In the genomic region with DNA sequence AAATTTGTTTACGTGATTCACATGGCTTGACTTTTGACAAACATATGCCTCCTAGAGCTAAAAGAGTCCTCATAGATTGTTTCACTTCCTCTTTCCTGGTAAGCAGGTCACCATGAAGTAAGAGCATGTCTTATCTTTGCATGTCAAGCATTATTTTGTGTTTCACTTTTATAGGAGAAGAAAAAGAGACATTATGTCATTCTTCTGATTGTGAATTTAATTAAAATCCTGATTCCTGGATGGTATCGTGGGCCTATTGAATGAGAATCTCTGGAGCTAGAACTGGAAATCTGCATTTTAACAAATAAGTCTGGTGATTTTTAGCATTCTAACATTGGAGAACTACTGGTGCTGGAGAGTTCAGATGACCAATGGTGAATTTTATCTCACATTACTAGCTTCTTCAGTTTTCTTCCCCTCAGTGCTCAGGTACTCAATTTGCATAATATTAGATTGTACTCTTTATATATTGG, we compare ENCODE assay signal across 9 cellular contexts.
A peak's percentile ranks its signal among the peaks of the same experiment; 100 is the strongest.
DNase-seq lines count a peak whose midpoint lies in the region; ATAC-seq, FAIRE-seq and TF ChIP-seq lines count a peak whose summit lies in the region.
"Had no signal": no experiment of that assay in that cellular context is flagged by ENCODE, and none has a peak within 500 bp of the region (broad histone marks: within the 10 kb centered on the region; RNA-seq: fewer than 3 reads in every experiment).

No MANE protein-coding gene starts in this region.

- H3K79me2 ChIP-seq in HepG2 (ENCODE audit: insufficient read depth, low read length), result no peaks in the 10 kb centered on the region
- H3K79me2 ChIP-seq in OCI-LY1 (ENCODE audit: insufficient read depth, low read length), result no peaks in the 10 kb centered on the region
- H3K79me2 ChIP-seq in H9 (ENCODE audit: insufficient read depth, low read length), result no peaks in the 10 kb centered on the region

- peak overlapping the region; percentile 87 to 90 for H3K4me3 Mint-ChIP-seq in stimulated activated naive B cell treated with anti-CD40 and anti-IgM and Interleukin-4, amounts not matched to agents 10 μg/mL and 1 μg/mL and 100 μg/mL, for 72 hours
- H3K4me3 Mint-ChIP-seq in H9, result no peak overlapping the region
- H3K4me3 Mint-ChIP-seq: activated naive CD4-positive, alpha-beta T cell treated with anti-CD3 and anti-CD28 coated beads for 36 hours had no signal

- H3K4ac ChIP-seq in H9 (ENCODE audit: low read depth, low read length), result no peak overlapping the region

- no peak overlapping the region for H2BK20ac ChIP-seq in H9 (ENCODE audit: low read depth, low read length, poor library complexity, severe bottlenecking)

- TF ChIP-seq CTCF in right lobe of liver (IDR thresholded peaks at IDR 0.05) (no peak), HepG2 (CRISPR knock-in tag; IDR thresholded peaks at IDR 0.05) (no peak), OCI-LY1 (IDR thresholded peaks at IDR 0.05; ENCODE audit: low read length) (no peak), H9 (conservative IDR thresholded peaks at IDR 0.05) (no peak)

- no peaks in the 10 kb centered on the region for H3K9me2 ChIP-seq in OCI-LY1 (ENCODE audit: low read depth, low read length)

- peaks cover 4 to 5% of the 10 kb centered on the region in 2 donors for H3K36me3 Mint-ChIP-seq in stimulated activated naive B cell treated with anti-CD40 and anti-IgM and Interleukin-4, amounts not matched to agents 10 μg/mL and 1 μg/mL and 100 μg/mL, for 72 hours
- H3K36me3 Mint-ChIP-seq in H9 (ENCODE audit: insufficient read depth in 1 of 3, low read depth in 3 of 3), result no peaks in the 10 kb centered on the region

- H4K20me1 ChIP-seq in HepG2 (ENCODE audit: insufficient read depth, low read length), result no peaks in the 10 kb centered on the region
- no peaks in the 10 kb centered on the region for H4K20me1 ChIP-seq in OCI-LY1 (ENCODE audit: insufficient read depth, low read length)
- no peaks in the 10 kb centered on the region for H4K20me1 ChIP-seq in H9 (ENCODE audit: control insufficient read depth, insufficient read depth, insufficient read length)

- no peak overlapping the region for H4K5ac ChIP-seq in H9 (ENCODE audit: insufficient read length, low read depth, low read length)

- no peaks in the 10 kb centered on the region for H3K27me3 Mint-ChIP-seq in stimulated activated naive B cell treated with anti-CD40 and anti-IgM and Interleukin-4, amounts not matched to agents 10 μg/mL and 1 μg/mL and 100 μg/mL, for 72 hours
- H3K27me3 Mint-ChIP-seq in H9 (ENCODE audit: low read depth), result no peaks in the 10 kb centered on the region

- no peak overlapping the region for H3K18ac ChIP-seq in H9 (ENCODE audit: insufficient read length, low read depth, low read length)

- H4K8ac ChIP-seq in H9 (replicated peaks; ENCODE audit: insufficient read length, low read depth, low read length), result no peak overlapping the region

- TF ChIP-seq POLR2A in right lobe of liver (IDR thresholded peaks at IDR 0.05) (no peak), HepG2 (IDR thresholded peaks at IDR 0.05; ENCODE audit: insufficient read depth in 1 of 2, low read depth in 2 of 2, low read length in 2 of 2) (no peak)

- no peak overlapping the region for H2BK5ac ChIP-seq in H9 (ENCODE audit: insufficient read length, low read length)

- H2BK15ac ChIP-seq in H9 (ENCODE audit: low read depth, low read length), result no peak overlapping the region

- no peak overlapping the region for H4K91ac ChIP-seq in H9 (ENCODE audit: insufficient read length, low read depth, low read length)

- H3K79me1 ChIP-seq in H9 (ENCODE audit: insufficient read depth, low read depth, low read length, poor library complexity, severe bottlenecking), result no peaks in the 10 kb centered on the region

- H3K23ac ChIP-seq in H9 (ENCODE audit: insufficient read length, low read depth, low read length), result no peak overlapping the region

- H3F3A ChIP-seq in OCI-LY1 (ENCODE audit: insufficient read depth, low read length), result no peaks in the 10 kb centered on the region

- no peak overlapping the region for H2AK5ac ChIP-seq in H9 (ENCODE audit: insufficient read length, low read length)

- no peak for DNase-seq in right lobe of liver
- DNase-seq in HepG2 (ENCODE audit: low spot score), result no peak
- no peak for DNase-seq in stimulated activated naive B cell treated with anti-CD40 and anti-IgM and Interleukin-4, amounts not matched to agents 10 μg/mL and 1 μg/mL and 100 μg/mL, for 72 hours
- no peak for DNase-seq in H9
- DNase-seq in NCI-H69 (lab: John Stamatoyannopoulos, UW), result no peak
- no peak for DNase-seq in NCI-H748 (lab: John Stamatoyannopoulos, UW; ENCODE audit: unreplicated experiment)
- DNase-seq: activated naive CD4-positive, alpha-beta T cell treated with anti-CD3 and anti-CD28 coated beads for 36 hours had no signal

- CTCF ChIA-PET in HepG2 (lab: Yijun Ruan, JAX; ENCODE audit: low intra/inter-chr PET ratio, low total read pairs), result no interaction called here

- no peaks in the 10 kb centered on the region for H3K9me3 ChIP-seq in right lobe of liver
- no peaks in the 10 kb centered on the region for H3K9me3 ChIP-seq in HepG2 (ENCODE audit: low read length)
- no peaks in the 10 kb centered on the region for H3K9me3 ChIP-seq in OCI-LY1 (ENCODE audit: low read length)
- H3K9me3 ChIP-seq in H9 (ENCODE audit: control insufficient read depth, low read depth, low read length), result no peaks in the 10 kb centered on the region

- TF ChIP-seq RAD21 in HepG2 (CRISPR knock-in tag; IDR thresholded peaks at IDR 0.05), result no peak

- no TSS peak for BruUV-seq in HepG2 (replicated peaks; lab: Mats Ljungman, UMichigan)

- TF ChIP-seq EP300 in HepG2 (IDR thresholded peaks at IDR 0.05; ENCODE audit: low read depth in 2 of 2, low read length in 2 of 2), result no peak
- no peak for TF ChIP-seq EP300 in HepG2 (CRISPR knock-in tag; IDR thresholded peaks at IDR 0.05; ENCODE audit: borderline replicate concordance)

- H3K14ac ChIP-seq in H9 (ENCODE audit: insufficient read depth, low read length), result no peak overlapping the region

- in situ Hi-C loops in HepG2 (cut with HindIII; ENCODE audit: extremely low pct_ligation_motif_present, low pct_unique_long_range_greater_than_20kb), result no loop called here

- no peak overlapping the region for H3K9ac ChIP-seq in HepG2 (ENCODE audit: insufficient read depth, low read depth, low read length)
- peak overlapping the region; percentile 63 for H3K9ac ChIP-seq in OCI-LY1 (ENCODE audit: low read length)
- H3K9ac ChIP-seq in H9 (ENCODE audit: extremely low read depth, insufficient read length, low read length), result no peak overlapping the region

- WGBS in right lobe of liver (ENCODE audit: insufficient coverage, low coverage, low lambda C conversion rate, missing lambda C conversion rate), result 71% methylated on average over 2 of the region's 2 CpGs
- WGBS in HepG2 (ENCODE audit: low lambda C conversion rate), result 7% methylated on average over 2 of the region's 2 CpGs
- no CpG with 5 or more reads among the region's 2 CpGs for WGBS in H9 (ENCODE audit: extremely low coverage, insufficient read length, low lambda C conversion rate)

- peaks cover 18 to 42% of the 10 kb centered on the region in 2 donors for H3K4me1 Mint-ChIP-seq in stimulated activated naive B cell treated with anti-CD40 and anti-IgM and Interleukin-4, amounts not matched to agents 10 μg/mL and 1 μg/mL and 100 μg/mL, for 72 hours
- H3K4me1 Mint-ChIP-seq in H9, result peaks cover 0 to 8% of the 10 kb centered on the region in 2 experiments; a peak in 1 of 4 replicates

- H3K9me3 Mint-ChIP-seq in stimulated activated naive B cell treated with anti-CD40 and anti-IgM and Interleukin-4, amounts not matched to agents 10 μg/mL and 1 μg/mL and 100 μg/mL, for 72 hours, result peaks cover 4 to 5% of the 10 kb centered on the region in 2 donors
- H3K9me3 Mint-ChIP-seq in H9, result no peaks in the 10 kb centered on the region
- H3K9me3 Mint-ChIP-seq: activated naive CD4-positive, alpha-beta T cell treated with anti-CD3 and anti-CD28 coated beads for 36 hours had no signal

- H3K4me2 ChIP-seq in HepG2 (ENCODE audit: low read depth, low read length) (no peak overlapping the region), OCI-LY1 (ENCODE audit: low read length) (peak overlapping the region; percentile 80), H9 (ENCODE audit: insufficient read depth, insufficient read length, low read length) (no peak overlapping the region)

- H3K27me3 ChIP-seq in right lobe of liver (no peaks in the 10 kb centered on the region), HepG2 (ENCODE audit: control insufficient read depth in 1 of 2, insufficient read depth in 2 of 2, low read length in 2 of 2) (no peaks in the 10 kb centered on the region), OCI-LY1 (ENCODE audit: insufficient read depth, low read length) (no peaks in the 10 kb centered on the region), H9 (ENCODE audit: insufficient read depth, low read length) (no peaks in the 10 kb centered on the region)

- no peaks in the 10 kb centered on the region for H3K23me2 ChIP-seq in H9 (ENCODE audit: insufficient read length, low read depth, low read length, poor library complexity, severe bottlenecking)

- H3K56ac ChIP-seq in H9 (ENCODE audit: insufficient read length, low read depth, low read length), result no peak overlapping the region

- H3K36me3 ChIP-seq in right lobe of liver (no peaks in the 10 kb centered on the region), HepG2 (replicated peaks in 1 of 2; ENCODE audit: control insufficient read depth in 1 of 2, insufficient read depth in 2 of 2, low read length in 2 of 2) (no peaks in the 10 kb centered on the region), OCI-LY1 (ENCODE audit: insufficient read depth, low read length) (no peaks in the 10 kb centered on the region)

- H3K4me3 ChIP-seq in right lobe of liver, result no peak overlapping the region
- no peak overlapping the region for H3K4me3 ChIP-seq in HepG2 (replicated peaks in 1 of 3; ENCODE audit: insufficient read depth in 1 of 3, low read depth in 2 of 3, low read length in 3 of 3)
- H3K4me3 ChIP-seq in OCI-LY1 (ENCODE audit: low read depth, low read length, poor library complexity, severe bottlenecking), result peak overlapping the region; percentile 51

- H3K4me1 ChIP-seq in right lobe of liver, result no peaks in the 10 kb centered on the region
- no peaks in the 10 kb centered on the region for H3K4me1 ChIP-seq in HepG2 (ENCODE audit: insufficient read depth, low read length)
- peaks cover 72% of the 10 kb centered on the region for H3K4me1 ChIP-seq in OCI-LY1 (ENCODE audit: insufficient read depth, low read length, severe bottlenecking)
- H3K4me1 ChIP-seq in H9 (ENCODE audit: insufficient read depth, low read length), result no peaks in the 10 kb centered on the region

- POLR2A ChIA-PET in HepG2 (lab: Yijun Ruan, JAX), result no interaction called here

- ATAC-seq in right lobe of liver, result peak in 3 of 4 donors; percentile 37 to 60 (median 38)
- no peak for ATAC-seq in HepG2
- ATAC-seq in HG02943 (IDR thresholded peaks at IDR 0.05; ENCODE audit: low read depth, unreplicated experiment), result peak; percentile 100
- peak; percentile 97 to 98 for ATAC-seq in stimulated activated naive B cell treated with anti-CD40 and anti-IgM and Interleukin-4, amounts not matched to agents 10 μg/mL and 1 μg/mL and 100 μg/mL, for 72 hours (replicated peaks)

- H2BK120ac ChIP-seq in H9 (ENCODE audit: low read depth, low read length, poor library complexity, severe bottlenecking), result no peak overlapping the region

- FAIRE-seq in HepG2 (lab: Jason Lieb, UNC), result no peak

- H2AFZ ChIP-seq in HepG2 (ENCODE audit: low read length), result no peak overlapping the region
- no peak overlapping the region for H2AFZ ChIP-seq in OCI-LY1 (ENCODE audit: low read length)
- no peak overlapping the region for H2AFZ ChIP-seq in H9 (ENCODE audit: low read length)

- intact Hi-C loops in right lobe of liver (cut with DNase I), result no loop called here
- intact Hi-C loops in HepG2 (cut with micrococcal nuclease; ENCODE audit: unreplicated experiment), result no loop called here

- H3T11ph ChIP-seq in H9 (ENCODE audit: low read length), result no peak overlapping the region

- H3K27ac ChIP-seq in right lobe of liver, result no peak overlapping the region
- no peak overlapping the region for H3K27ac ChIP-seq in HepG2 (ENCODE audit: extremely low read length, insufficient read depth, low read length)
- H3K27ac ChIP-seq in OCI-LY1 (ENCODE audit: low read depth, low read length, poor library complexity, severe bottlenecking), result peak overlapping the region; percentile 96
- H3K27ac ChIP-seq in H9 (ENCODE audit: insufficient read length, low read depth, low read length), result no peak overlapping the region

- no peak overlapping the region for H2BK12ac ChIP-seq in H9 (ENCODE audit: insufficient read length, low read depth, low read length)

- H3K27ac Mint-ChIP-seq in stimulated activated naive B cell treated with anti-CD40 and anti-IgM and Interleukin-4, amounts not matched to agents 10 μg/mL and 1 μg/mL and 100 μg/mL, for 72 hours, result peak overlapping the region; percentile 98
- H3K27ac Mint-ChIP-seq in H9, result peak overlapping the region in 1 of 3 experiments; percentile 57; a peak in 1 of 7 replicates
- H3K27ac Mint-ChIP-seq: activated naive CD4-positive, alpha-beta T cell treated with anti-CD3 and anti-CD28 coated beads for 36 hours had no signal

Comparison
In these comparisons a context has a peak if more than half of its experiments do, and no peak if none do; other contexts are left out.
1. H3K4me3 Mint-ChIP-seq: peak in stimulated activated naive B cell treated with anti-CD40 and anti-IgM and Interleukin-4, amounts not matched to agents 10 μg/mL and 1 μg/mL and 100 μg/mL, for 72 hours (2 of 2); none in H9 (0 of 2).